ENCODE assay signal across 1 cellular context in the genomic region with DNA sequence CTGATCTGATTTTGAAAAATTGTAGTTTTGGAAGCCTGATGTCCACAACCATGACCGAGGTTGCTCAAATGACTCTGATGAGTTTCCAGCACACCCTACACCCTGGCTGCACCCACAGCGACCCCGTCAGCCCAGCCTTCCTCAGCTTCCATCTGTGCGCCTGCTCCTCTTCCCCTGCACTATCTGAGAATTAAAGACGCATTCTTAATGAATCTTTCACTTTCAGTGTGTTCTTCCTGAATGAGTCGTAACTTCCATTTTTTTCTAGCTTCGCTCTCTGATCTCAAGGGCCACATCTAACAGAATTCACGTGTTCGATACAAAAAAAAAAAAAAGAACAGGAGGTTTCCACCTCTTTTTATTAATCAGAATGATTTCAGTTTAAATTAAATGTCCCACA.
A peak's percentile ranks its signal among the peaks of the same experiment; 100 is the strongest.
TF ChIP-seq lines count a peak whose summit lies in the region.

No MANE protein-coding gene starts in this region.

TF ChIP-seq in GM12878, 131 proteins besides CTCF, POLR2A, EP300 and RAD21 (continued from another document):
- TF ChIP-seq, protein P1, sequence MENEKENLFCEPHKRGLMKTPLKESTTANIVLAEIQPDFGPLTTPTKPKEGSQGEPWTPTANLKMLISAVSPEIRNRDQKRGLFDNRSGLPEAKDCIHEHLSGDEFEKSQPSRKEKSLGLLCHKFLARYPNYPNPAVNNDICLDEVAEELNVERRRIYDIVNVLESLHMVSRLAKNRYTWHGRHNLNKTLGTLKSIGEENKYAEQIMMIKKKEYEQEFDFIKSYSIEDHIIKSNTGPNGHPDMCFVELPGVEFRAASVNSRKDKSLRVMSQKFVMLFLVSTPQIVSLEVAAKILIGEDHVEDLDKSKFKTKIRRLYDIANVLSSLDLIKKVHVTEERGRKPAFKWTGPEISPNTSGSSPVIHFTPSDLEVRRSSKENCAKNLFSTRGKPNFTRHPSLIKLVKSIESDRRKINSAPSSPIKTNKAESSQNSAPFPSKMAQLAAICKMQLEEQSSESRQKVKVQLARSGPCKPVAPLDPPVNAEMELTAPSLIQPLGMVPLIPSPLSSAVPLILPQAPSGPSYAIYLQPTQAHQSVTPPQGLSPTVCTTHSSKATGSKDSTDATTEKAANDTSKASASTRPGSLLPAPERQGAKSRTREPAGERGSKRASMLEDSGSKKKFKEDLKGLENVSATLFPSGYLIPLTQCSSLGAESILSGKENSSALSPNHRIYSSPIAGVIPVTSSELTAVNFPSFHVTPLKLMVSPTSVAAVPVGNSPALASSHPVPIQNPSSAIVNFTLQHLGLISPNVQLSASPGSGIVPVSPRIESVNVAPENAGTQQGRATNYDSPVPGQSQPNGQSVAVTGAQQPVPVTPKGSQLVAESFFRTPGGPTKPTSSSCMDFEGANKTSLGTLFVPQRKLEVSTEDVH (IDR thresholded peaks at IDR 0.05; ENCODE audit: low read depth, partially characterized antibody): no peak
- TF ChIP-seq TCF7 (IDR thresholded peaks at IDR 0.05; ENCODE audit: borderline replicate concordance) (peak; percentile 79), ZNF24 (IDR thresholded peaks at IDR 0.05) (no peak), IRF4 (IDR thresholded peaks at IDR 0.05; ENCODE audit: low read depth, low read length) (peak; percentile 45; the same call in 1 of the 2 replicates), YY1 (IDR thresholded peaks at IDR 0.05; ENCODE audit: low read depth, low read length) (peak; percentile 45; the same call in 1 of the 2 replicates), SUPT20H (IDR thresholded peaks at IDR 0.05; ENCODE audit: borderline replicate concordance, control insufficient read depth, low read depth, low read length) (no peak)
